ENCODE assay signal across 14 cellular contexts in genomic region chr9:78316151-78316892, GRCh38.
"Had no signal": no experiment of that assay in that cellular context is flagged by ENCODE, and none has a peak within 500 bp of the region (broad histone marks: within the 10 kb centered on the region; RNA-seq: fewer than 3 reads in every experiment).

No MANE protein-coding gene starts in this region.

- H3K9me3 ChIP-seq: stomach, thoracic aorta had no signal

- H3K4me1 Mint-ChIP-seq: activated CD4-positive, alpha-beta memory T cell treated with anti-CD3 and anti-CD28 coated beads, Interleukin-2, amount 10 ng/mL, durations not matched to agents 7 days and 5 days; activated naive CD4-positive, alpha-beta T cell treated with anti-CD3 and anti-CD28 coated beads, Interleukin-2, amount 10 ng/mL, durations not matched to agents 7 days and 5 days; central memory CD8-positive, alpha-beta T cell; natural killer cell had no signal

- H3K36me3 ChIP-seq: thoracic aorta had no signal

- H3K4me3 Mint-ChIP-seq: activated CD4-positive, alpha-beta memory T cell treated with anti-CD3 and anti-CD28 coated beads, Interleukin-2, amount 10 ng/mL, durations not matched to agents 7 days and 5 days; activated naive CD4-positive, alpha-beta T cell treated with anti-CD3 and anti-CD28 coated beads, Interleukin-2, amount 10 ng/mL, durations not matched to agents 7 days and 5 days; brain; central memory CD8-positive, alpha-beta T cell; natural killer cell had no signal

- H3K27ac Mint-ChIP-seq: activated CD4-positive, alpha-beta memory T cell treated with anti-CD3 and anti-CD28 coated beads, Interleukin-2, amount 10 ng/mL, durations not matched to agents 7 days and 5 days; activated T-helper 2 cell treated with anti-CD3 and anti-CD28 coated beads, Interferon-gamma antibody, Interleukin-2, Interleukin-4, amounts not matched to agents 10 μg/mL and 5 μg/mL and 100 μg/mL, durations not matched to agents 14 hours and 24 hours and 36 hours; natural killer cell had no signal

- DNase-seq: activated CD4-positive, alpha-beta memory T cell treated with anti-CD3 and anti-CD28 coated beads, Interleukin-2, amount 10 ng/mL, durations not matched to agents 7 days and 5 days; activated naive CD4-positive, alpha-beta T cell treated with anti-CD3 and anti-CD28 coated beads, Interleukin-2, amount 10 ng/mL, durations not matched to agents 7 days and 5 days; amniotic stem cell; left colon; natural killer cell; occipital lobe; stimulated activated CD4-positive, alpha-beta T cell treated with anti-CD3 and anti-CD28 coated beads, Interleukin-15, amount 100 ng/mL, for 24 hours; stimulated activated CD4-positive, alpha-beta T cell treated with anti-CD3 and anti-CD28 coated beads, Interleukin-4, amount 100 ng/mL, for 24 hours; stomach had no signal

- H3K9me3 Mint-ChIP-seq: activated CD4-positive, alpha-beta memory T cell treated with anti-CD3 and anti-CD28 coated beads, Interleukin-2, amount 10 ng/mL, durations not matched to agents 7 days and 5 days; activated naive CD4-positive, alpha-beta T cell treated with anti-CD3 and anti-CD28 coated beads, Interleukin-2, amount 10 ng/mL, durations not matched to agents 7 days and 5 days; activated T-helper 2 cell treated with anti-CD3 and anti-CD28 coated beads, Interferon-gamma antibody, Interleukin-2, Interleukin-4, amounts not matched to agents 10 μg/mL and 5 μg/mL and 100 μg/mL, durations not matched to agents 14 hours and 24 hours and 36 hours; brain; central memory CD8-positive, alpha-beta T cell had no signal

- H3K4me3 ChIP-seq: stomach, thoracic aorta had no signal

- H3K27me3 Mint-ChIP-seq: activated CD4-positive, alpha-beta memory T cell treated with anti-CD3 and anti-CD28 coated beads, Interleukin-2, amount 10 ng/mL, durations not matched to agents 7 days and 5 days; activated naive CD4-positive, alpha-beta T cell treated with anti-CD3 and anti-CD28 coated beads, Interleukin-2, amount 10 ng/mL, durations not matched to agents 7 days and 5 days; central memory CD8-positive, alpha-beta T cell had no signal

- ATAC-seq: esophagus mucosa, left colon, natural killer cell had no signal

- H3K27me3 ChIP-seq: stomach had no signal

- H3K27ac ChIP-seq: stomach, thoracic aorta had no signal
